In genomic region chr19:38319421-38320258, GRCh38 we compare ENCODE assay signal across 1 cellular context.
TF ChIP-seq lines count a peak whose summit lies in the region.

KCNK6 (plus strand) TSS chr19:38319845; CDS start chr19:38319951, 106 bp downstream.

TF ChIP-seq in H1, 55 proteins besides CTCF, POLR2A, EP300 and RAD21 (continued from another document):
- TF ChIP-seq CEBPB (IDR thresholded peaks at IDR 0.05; ENCODE audit: low read depth, low read length): no peak
- TF ChIP-seq USF2 (IDR thresholded peaks at IDR 0.05; ENCODE audit: low read length): no peak
- peak; percentile 84 for TF ChIP-seq KDM4A (IDR thresholded peaks at IDR 0.05; ENCODE audit: low read depth, low read length, severe bottlenecking)
- TF ChIP-seq BACH1 (IDR thresholded peaks at IDR 0.05; ENCODE audit: low read length): no peak
- 0 out of 2 replicates have a peak, but pooled peaks have one; percentile 7 for TF ChIP-seq CREB1 (IDR thresholded peaks at IDR 0.05)
- no peak for TF ChIP-seq RFX5 (IDR thresholded peaks at IDR 0.05; ENCODE audit: borderline replicate concordance, low read depth, low read length)
- 0 out of 2 replicates have a peak, but pooled peaks have one; percentile 13 for TF ChIP-seq TCF12 (IDR thresholded peaks at IDR 0.05; ENCODE audit: low read depth, low read length)
- TF ChIP-seq EZH2 (IDR thresholded peaks at IDR 0.05; ENCODE audit: low read depth, low read length, severe bottlenecking): no peak
- TF ChIP-seq JUND (IDR thresholded peaks at IDR 0.05; ENCODE audit: low read length): no peak
- TF ChIP-seq SUZ12 (IDR thresholded peaks at IDR 0.05; ENCODE audit: low read length): no peak
- no peak for TF ChIP-seq CHD7 (IDR thresholded peaks at IDR 0.05; ENCODE audit: insufficient replicate concordance, low read length)
- peak; percentile 93; the same call in 1 of the 2 replicates for TF ChIP-seq RBBP5 (IDR thresholded peaks at IDR 0.05; ENCODE audit: borderline replicate concordance, low read depth, low read length)
- no peak for TF ChIP-seq KDM5A (IDR thresholded peaks at IDR 0.05; ENCODE audit: low read length)
- no peak for TF ChIP-seq SP2 (IDR thresholded peaks at IDR 0.05; ENCODE audit: low read length)
- TF ChIP-seq POLR2AphosphoS5 (IDR thresholded peaks at IDR 0.05; ENCODE audit: low read depth, low read length): peak; percentile 25; the same call in 1 of the 2 replicates
- TF ChIP-seq SIN3A (conservative IDR thresholded peaks at IDR 0.05 in 1 of 2, IDR thresholded peaks at IDR 0.05 in 1 of 2; ENCODE audit: low read depth in 1 of 2, low read length in 2 of 2): no peak
- TF ChIP-seq ATF2 (IDR thresholded peaks at IDR 0.05; ENCODE audit: low read length): 0 out of 2 replicates have a peak, but pooled peaks have one; percentile 30
- TF ChIP-seq SAP30 (IDR thresholded peaks at IDR 0.05; ENCODE audit: insufficient read depth, insufficient replicate concordance, low read length): peak; percentile 33
- no peak for TF ChIP-seq SRF (IDR thresholded peaks at IDR 0.05; ENCODE audit: low read depth, low read length)
- TF ChIP-seq YY1 (IDR thresholded peaks at IDR 0.05; ENCODE audit: low read depth, low read length): no peak
- no peak for TF ChIP-seq CHD2 (IDR thresholded peaks at IDR 0.05; ENCODE audit: low read length)
- peak; percentile 54; the same call in 1 of the 2 replicates for TF ChIP-seq TAF1 (IDR thresholded peaks at IDR 0.05; ENCODE audit: low read depth, low read length)
- peak; percentile 48; the same call in 1 of the 2 replicates for TF ChIP-seq KDM1A (IDR thresholded peaks at IDR 0.05; ENCODE audit: borderline replicate concordance, low read length)
